In the genomic region with DNA sequence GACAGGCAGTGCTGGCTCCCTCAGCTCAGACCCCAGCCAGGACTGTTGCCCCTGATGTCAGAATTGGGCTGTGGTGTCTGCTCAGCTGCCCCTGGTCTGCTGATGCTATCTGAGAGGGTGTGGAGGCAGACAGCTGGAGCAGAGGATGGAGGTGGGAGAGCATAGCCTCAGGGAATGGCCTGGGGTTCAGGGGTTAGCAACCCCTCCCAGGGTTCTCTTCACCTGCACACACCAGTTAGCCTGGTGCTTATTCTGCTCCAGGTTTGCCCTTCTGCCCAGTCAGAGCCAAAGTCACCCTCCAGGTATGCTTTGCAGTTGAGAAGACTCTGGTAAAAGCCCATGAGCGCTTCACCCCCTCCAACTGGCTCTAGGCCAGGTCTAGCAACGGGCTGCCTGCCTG, we compare ENCODE assay signal across 23 cellular contexts.
"Had no signal": no experiment of that assay in that cellular context is flagged by ENCODE, and none has a peak within 500 bp of the region (broad histone marks: within the 10 kb centered on the region; RNA-seq: fewer than 3 reads in every experiment).

No MANE protein-coding gene starts in this region.

- H3K4me3 ChIP-seq: ascending aorta, body of pancreas, Peyer's patch, SJSA1 had no signal

- ATAC-seq: activated CD8-positive, alpha-beta memory T cell treated with anti-CD3 and anti-CD28 coated beads, Interleukin-2, amount 10 ng/mL, durations not matched to agents 7 days and 5 days; activated naive CD4-positive, alpha-beta T cell treated with anti-CD3 and anti-CD28 coated beads, Interleukin-2, amount 50 U/mL, for 72 hours; activated naive CD8-positive, alpha-beta T cell treated with anti-CD3 and anti-CD28 coated beads, Interleukin-2, amount 50 U/mL, for 24 hours; body of pancreas had no signal

- DNase-seq: activated B cell treated with CpG ODN at 0.5 μM for 24 hours; activated CD4-positive, alpha-beta T cell treated with anti-CD3 and anti-CD28 coated beads for 1 hour; activated CD4-positive, alpha-beta T cell treated with anti-CD3 and anti-CD28 coated beads, Interleukin-2, amount 10 ng/mL, durations not matched to agents 24 days and 14 days; activated CD4-positive, alpha-beta T cell treated with anti-CD3 and anti-CD28 coated beads, Interleukin-2, amount 50 U/mL, for 48 hours; activated CD8-positive, alpha-beta memory T cell treated with anti-CD3 and anti-CD28 coated beads, Interleukin-2, amount 10 ng/mL, durations not matched to agents 7 days and 5 days; activated effector memory CD4-positive, alpha-beta T cell treated with anti-CD3 and anti-CD28 coated beads, Interleukin-2, amount 50 U/mL, for 16 hours; activated naive CD4-positive, alpha-beta T cell treated with Interleukin-2 at 50 U/mL for 16 hours; activated naive CD8-positive, alpha-beta T cell treated with anti-CD3 and anti-CD28 coated beads, Interleukin-2, amount 50 U/mL, for 24 hours; activated T-cell treated with anti-CD3 and anti-CD28 coated beads, Interleukin-2, amount 50 U/mL, for 24 hours; amniotic stem cell; body of pancreas; central memory CD4-positive, alpha-beta T cell; NCI-H1092 treated with DMSO at 0.1 percent for 48 hours; NCI-H1417 treated with DMSO at 0.1 percent for 48 hours; NCI-H1694; NCI-H2029; NCI-H526; NCI-H82; Peyer's patch; Right ventricle myocardium superior had no signal
